8 cellular contexts compared by ENCODE assay signal in the genomic region with DNA sequence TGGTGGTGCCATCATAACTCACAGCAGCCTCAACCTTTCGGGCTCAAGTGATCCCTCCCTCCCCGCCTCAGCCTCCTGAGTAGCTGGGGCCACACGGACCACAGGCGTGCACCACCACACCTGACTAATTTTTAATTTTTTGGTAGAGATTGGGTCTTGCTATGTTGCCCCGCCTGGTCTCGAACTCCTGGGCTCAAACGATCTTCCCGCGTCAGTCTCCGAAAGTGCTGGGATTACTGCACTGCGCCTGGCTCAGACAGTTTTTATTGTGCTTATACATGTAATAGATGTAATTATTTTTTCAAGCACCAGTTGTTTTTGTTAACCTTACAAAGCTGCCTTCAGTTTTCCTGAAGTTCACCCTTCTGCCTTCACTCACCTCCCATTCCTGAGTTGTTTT. TPM values are rescaled to one million over a fixed set of nuclear protein-coding genes. Genes with fewer than 3 reads are reported as not detected.
A peak's percentile ranks its signal among the peaks of the same experiment; 100 is the strongest.
DNase-seq lines count a peak whose midpoint lies in the region; ATAC-seq and TF ChIP-seq lines count a peak whose summit lies in the region.

No MANE protein-coding gene starts in this region.

- H3K4me3 ChIP-seq in right lobe of liver (peak overlapping the region in 2 of 3 donors; percentile 52 to 55), tibial nerve (peak overlapping the region in 3 of 4 donors; percentile 32 to 51 (median 34)), esophagus squamous epithelium (peak overlapping the region in 2 of 4 donors; percentile 52 to 54)

- POLR2A ChIA-PET in activated CD8-positive, alpha-beta T cell treated with anti-CD3 and anti-CD28 coated beads, Interleukin-2, amount 10 ng/mL, durations not matched to agents 7 days and 5 days (lab: Charles Lee), result interaction anchor here (1.1 to 2.2 kb wide), 3 partner anchors 39 to 203 kb away, joined by 7 to 13 read pairs (median 13); partner anchors contain the start of genes BRWD1 and PSMG1

- peak overlapping the region; percentile 37 to 72 (median 40) for H3K27ac ChIP-seq in right lobe of liver
- H3K27ac ChIP-seq in tibial nerve, result peak overlapping the region in 3 of 4 donors; percentile 65 to 81 (median 77)
- peak overlapping the region in 2 of 4 donors; percentile 78 to 87 for H3K27ac ChIP-seq in esophagus squamous epithelium

- TF ChIP-seq CTCF in right lobe of liver (IDR thresholded peaks at IDR 0.05), result no peak
- no peak for TF ChIP-seq CTCF in tibial nerve (IDR thresholded peaks at IDR 0.05)
- TF ChIP-seq CTCF in esophagus squamous epithelium (IDR thresholded peaks at IDR 0.05), result no peak

- no peaks in the 10 kb centered on the region for H3K9me3 Mint-ChIP-seq in activated naive CD4-positive, alpha-beta T cell treated with anti-CD3 and anti-CD28 coated beads, Interleukin-2, amount 50 U/mL, for 72 hours
- no peaks in the 10 kb centered on the region for H3K9me3 Mint-ChIP-seq in activated CD8-positive, alpha-beta T cell treated with anti-CD3 and anti-CD28 coated beads, Interleukin-2, amount 10 ng/mL, durations not matched to agents 7 days and 5 days (ENCODE audit: insufficient read depth)

- H3K4me3 Mint-ChIP-seq in activated CD8-positive, alpha-beta T cell treated with anti-CD3 and anti-CD28 coated beads, Interleukin-2, amount 10 ng/mL, durations not matched to agents 7 days and 5 days, result peak overlapping the region; percentile 85

- H3K9me3 ChIP-seq in right lobe of liver, result no peaks in the 10 kb centered on the region
- no peaks in the 10 kb centered on the region for H3K9me3 ChIP-seq in tibial nerve
- H3K9me3 ChIP-seq in esophagus squamous epithelium, result no peaks in the 10 kb centered on the region

- H3K36me3 ChIP-seq in right lobe of liver (peaks cover 0 to 11% (median 0%) of the 10 kb centered on the region in 4 donors), tibial nerve (peaks cover 0 to 26% (median 2%) of the 10 kb centered on the region in 3 donors), esophagus squamous epithelium (peaks cover 0 to 14% (median 3%) of the 10 kb centered on the region in 3 donors)

- H3K4me1 ChIP-seq in right lobe of liver, result peaks cover 0 to 19% (median 5%) of the 10 kb centered on the region in 4 donors
- peaks cover 0 to 36% (median 8%) of the 10 kb centered on the region in 4 donors for H3K4me1 ChIP-seq in tibial nerve
- H3K4me1 ChIP-seq in esophagus squamous epithelium, result peaks cover 11 to 50% (median 15%) of the 10 kb centered on the region in 3 donors

- H3K4me1 Mint-ChIP-seq in activated CD8-positive, alpha-beta T cell treated with anti-CD3 and anti-CD28 coated beads, Interleukin-2, amount 10 ng/mL, durations not matched to agents 7 days and 5 days (ENCODE audit: low read depth), result peaks cover 40% of the 10 kb centered on the region

- DNase-seq in activated naive CD4-positive, alpha-beta T cell treated with anti-CD3 and anti-CD28 coated beads, Interleukin-2, amount 50 U/mL, for 72 hours (ENCODE audit: low spot score in 2 of 2), result no peak
- no peak for DNase-seq in activated naive CD4-positive, alpha-beta T cell treated with Interleukin-2 at 50 U/mL for 16 hours
- no peak for DNase-seq in activated CD8-positive, alpha-beta T cell treated with anti-CD3 and anti-CD28 coated beads, Interleukin-2, amount 10 ng/mL, durations not matched to agents 7 days and 5 days
- DNase-seq in right lobe of liver (no peak), tibial nerve (ENCODE audit: low spot score in 2 of 2) (no peak), HuH-7 (ENCODE audit: low spot score) (no peak), NCI-H2029 (lab: John Stamatoyannopoulos, UW) (no peak), esophagus squamous epithelium (lab: John Stamatoyannopoulos, UW) (no peak)

- no peak for TF ChIP-seq POLR2A in right lobe of liver (IDR thresholded peaks at IDR 0.05)
- no peak for TF ChIP-seq POLR2A in tibial nerve (IDR thresholded peaks at IDR 0.05)
- TF ChIP-seq POLR2A in esophagus squamous epithelium (IDR thresholded peaks at IDR 0.05), result no peak

- peak overlapping the region; percentile 83 to 97 for H3K27ac Mint-ChIP-seq in activated naive CD4-positive, alpha-beta T cell treated with anti-CD3 and anti-CD28 coated beads, Interleukin-2, amount 50 U/mL, for 72 hours
- H3K27ac Mint-ChIP-seq in activated CD8-positive, alpha-beta T cell treated with anti-CD3 and anti-CD28 coated beads, Interleukin-2, amount 10 ng/mL, durations not matched to agents 7 days and 5 days, result peak overlapping the region; percentile 89

- no peaks in the 10 kb centered on the region for H3K27me3 Mint-ChIP-seq in activated CD8-positive, alpha-beta T cell treated with anti-CD3 and anti-CD28 coated beads, Interleukin-2, amount 10 ng/mL, durations not matched to agents 7 days and 5 days (ENCODE audit: low read depth)

- WGBS in right lobe of liver (ENCODE audit: insufficient coverage, low coverage, low lambda C conversion rate, missing lambda C conversion rate), result 92% methylated on average over 9 of the region's 11 CpGs
- 95 to 98% methylated on average over 11 of the region's 11 CpGs for WGBS in tibial nerve, 2 donors
- 90 to 93% methylated on average over 11 of the region's 11 CpGs for WGBS in esophagus squamous epithelium, 2 donors

- TF ChIP-seq EP300 in tibial nerve (IDR thresholded peaks at IDR 0.05), result no peak

- CTCF ChIA-PET in activated CD8-positive, alpha-beta T cell treated with anti-CD3 and anti-CD28 coated beads, Interleukin-2, amount 10 ng/mL, durations not matched to agents 7 days and 5 days (lab: Charles Lee), result interaction anchor here (1.0 to 2.6 kb wide), 7 partner anchors 14 to 203 kb away, joined by 3 to 20 read pairs (median 11); partner anchors contain the start of genes HMGN1 and PSMG1

- intact Hi-C loops in right lobe of liver (cut with DNase I), result loop anchor here in 1 of 2 donors (10.0 kb wide), 1 partner anchor 72 kb away; the partner anchor contains the start of gene BRWD1
- intact Hi-C loops in esophagus squamous epithelium (cut with DNase I), result loop anchor here (10.0 kb wide), 1 partner anchor 72 kb away; the partner anchor contains the start of gene BRWD1

- H3K27me3 ChIP-seq in right lobe of liver (no peaks in the 10 kb centered on the region), tibial nerve (no peaks in the 10 kb centered on the region), esophagus squamous epithelium (no peaks in the 10 kb centered on the region)

- H3K36me3 Mint-ChIP-seq in activated naive CD4-positive, alpha-beta T cell treated with anti-CD3 and anti-CD28 coated beads, Interleukin-2, amount 50 U/mL, for 72 hours, result no peaks in the 10 kb centered on the region
- H3K36me3 Mint-ChIP-seq in activated CD8-positive, alpha-beta T cell treated with anti-CD3 and anti-CD28 coated beads, Interleukin-2, amount 10 ng/mL, durations not matched to agents 7 days and 5 days (ENCODE audit: low read depth), result peaks cover 12% of the 10 kb centered on the region

- ATAC-seq in activated naive CD4-positive, alpha-beta T cell treated with anti-CD3 and anti-CD28 coated beads, Interleukin-2, amount 50 U/mL, for 72 hours, result no peak
- no peak for ATAC-seq in activated CD8-positive, alpha-beta T cell treated with anti-CD3 and anti-CD28 coated beads, Interleukin-2, amount 10 ng/mL, durations not matched to agents 7 days and 5 days
- ATAC-seq in right lobe of liver, result no peak

RNA-seq across cellular contexts. Expression of gene HMGN1, which starts 38.0 kb away (rescaled TPM):
- 100 to 1,000 TPM; 402 to 437 TPM for total RNA-seq in activated naive CD4-positive, alpha-beta T cell treated with anti-CD3 and anti-CD28 coated beads, Interleukin-2, amount 50 U/mL, for 72 hours
- 100 to 1,000 TPM; 380 to 409 TPM for total RNA-seq in activated CD8-positive, alpha-beta T cell treated with anti-CD3 and anti-CD28 coated beads, Interleukin-2, amount 10 ng/mL, durations not matched to agents 7 days and 5 days
- 10 to 100 TPM; 34.6 to 71.6 (median 63.9) TPM for total RNA-seq in right lobe of liver
- total RNA-seq in tibial nerve, result 10 to 100 TPM; 58.4 to 82.2 (median 59.6) TPM
- total RNA-seq in esophagus squamous epithelium, result 100 to 1,000 TPM; 114 to 193 (median 144) TPM

RNA-seq across cellular contexts. Expression of gene LCA5L, which starts 58.7 kb away (rescaled TPM):
- total RNA-seq in activated naive CD4-positive, alpha-beta T cell treated with anti-CD3 and anti-CD28 coated beads, Interleukin-2, amount 50 U/mL, for 72 hours, result not detected
- total RNA-seq in activated CD8-positive, alpha-beta T cell treated with anti-CD3 and anti-CD28 coated beads, Interleukin-2, amount 10 ng/mL, durations not matched to agents 7 days and 5 days, result under 1 TPM in 1 of 2 experiments, not detected in 1; 0.47 TPM
- total RNA-seq in right lobe of liver (1 to 10 TPM in 3 of 6 experiments, under 1 TPM in 3; 0.54 to 2.8 (median 1.1) TPM), tibial nerve (1 to 10 TPM in 2 of 4 donors, under 1 TPM in 1, not detected in 1; 0.66 to 5.9 (median 1.9) TPM), esophagus squamous epithelium (1 to 10 TPM in 1 of 4 donors, under 1 TPM in 2, not detected in 1; 0.44 to 1.7 (median 0.82) TPM)
